ENCODE assay signal across 1 cellular context in the genomic region with DNA sequence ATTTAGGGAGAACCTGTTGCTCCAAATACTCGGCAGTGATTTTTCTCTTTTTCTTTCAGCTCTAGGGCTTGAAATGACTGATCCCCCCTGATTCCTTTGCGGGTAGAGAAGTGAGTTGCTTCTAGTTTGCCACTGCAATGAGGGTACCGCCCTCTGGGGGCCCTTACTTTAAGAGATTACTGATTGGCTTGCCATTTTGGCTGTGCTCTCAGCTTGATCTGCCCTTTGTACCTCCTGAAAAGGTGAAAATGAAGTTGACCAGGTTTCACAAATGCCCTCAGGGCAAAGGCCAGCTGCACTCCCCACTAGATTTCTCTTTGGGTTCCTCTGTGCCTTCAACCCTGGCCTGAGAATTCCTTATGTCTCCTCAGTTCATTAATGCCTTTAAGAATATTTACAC. TPM values are rescaled to one million over a fixed set of nuclear protein-coding genes. Genes with fewer than 3 reads are reported as not detected.
"Had no signal": no experiment of that assay in that cellular context is flagged by ENCODE, and none has a peak within 500 bp of the region (broad histone marks: within the 10 kb centered on the region; RNA-seq: fewer than 3 reads in every experiment).

No MANE protein-coding gene starts in this region.

RNA-seq across cellular contexts. Expression of gene TPPP, which starts 20.5 kb away (rescaled TPM):
- total RNA-seq: SJSA1 had no signal
